Comparison of ENCODE assay signal across 25 cellular contexts in genomic region chr9:124821247-124821623, GRCh38. TPM values are rescaled to one million over a fixed set of nuclear protein-coding genes. Genes with fewer than 3 reads are reported as not detected.
A peak's percentile ranks its signal among the peaks of the same experiment; 100 is the strongest.
DNase-seq lines count a peak whose midpoint lies in the region; ATAC-seq and TF ChIP-seq lines count a peak whose summit lies in the region.
"Had no signal": no experiment of that assay in that cellular context is flagged by ENCODE, and none has a peak within 500 bp of the region (broad histone marks: within the 10 kb centered on the region; RNA-seq: fewer than 3 reads in every experiment).

No MANE protein-coding gene starts in this region.

- peak overlapping the region; percentile 68 to 95 (median 84) for H3K27ac Mint-ChIP-seq in nephron
- H3K27ac Mint-ChIP-seq: CD8-positive, alpha-beta T cell; HFFc6 had no signal

- no peak overlapping the region for H2AK5ac ChIP-seq in IMR-90 (ENCODE audit: low read depth, low read length)

- TF ChIP-seq CTCF in IMR-90 (conservative IDR thresholded peaks at IDR 0.05; ENCODE audit: low read depth, low read length) = no peak
- TF ChIP-seq CTCF in body of pancreas (IDR thresholded peaks at IDR 0.05) = no peak
- no peak for TF ChIP-seq CTCF in nephron (IDR thresholded peaks at IDR 0.05; ENCODE audit: unreplicated experiment in 3 of 3)
- TF ChIP-seq CTCF in vagina (IDR thresholded peaks at IDR 0.05) = no peak
- TF ChIP-seq CTCF in lower lobe of right lung (IDR thresholded peaks at IDR 0.05) = no peak

- H2BK15ac ChIP-seq in IMR-90 (ENCODE audit: low read depth, low read length) = no peak overlapping the region

- H3K4me2 ChIP-seq in IMR-90 (ENCODE audit: low read depth, low read length) = no peak overlapping the region
- H3K4me2 ChIP-seq: PC-9 had no signal

- no peak for TF ChIP-seq RAD21 in IMR-90 (IDR thresholded peaks at IDR 0.05; ENCODE audit: low read length)

- H4K5ac ChIP-seq in IMR-90 (ENCODE audit: low read depth, low read length) = no peak overlapping the region

- H4K20me1 ChIP-seq in IMR-90 (ENCODE audit: insufficient read depth, low read length) = no peaks in the 10 kb centered on the region

- H2BK20ac ChIP-seq in IMR-90 (ENCODE audit: low read depth, low read length) = no peak overlapping the region

- peaks cover 8% of the 10 kb centered on the region for H3K27me3 Mint-ChIP-seq in nephron (ENCODE audit: low read depth)

- H3K4me1 ChIP-seq in IMR-90 (ENCODE audit: control insufficient read depth, insufficient read depth, low read length) (peaks cover 8% of the 10 kb centered on the region), body of pancreas (peaks cover 42% of the 10 kb centered on the region), vagina (peaks cover 22% of the 10 kb centered on the region), lower lobe of right lung (no peaks in the 10 kb centered on the region)

- H3K9me3 Mint-ChIP-seq in nephron = no peaks in the 10 kb centered on the region
- H3K9me3 Mint-ChIP-seq: CD8-positive, alpha-beta T cell had no signal

- no peak overlapping the region for H2BK120ac ChIP-seq in IMR-90 (ENCODE audit: low read depth, low read length)

- POLR2A ChIA-PET in IMR-90 (lab: Charles Lee; ENCODE audit: unreplicated experiment) = no interaction called here

- in situ Hi-C loops in IMR-90 (cut with MboI; ENCODE audit: low sequenced_read_pairs) = no loop called here

- H3K27ac ChIP-seq in IMR-90 (ENCODE audit: insufficient read depth, low read length) (no peak overlapping the region), body of pancreas (peak overlapping the region in 3 of 4 donors; percentile 11 to 76 (median 37)), vagina (peak overlapping the region; percentile 9), lower lobe of right lung (no peak overlapping the region)
- H3K27ac ChIP-seq: GM23248, PC-9 had no signal

- peaks cover 9% of the 10 kb centered on the region; the same call in 1 of the 2 replicates for H3K9me1 ChIP-seq in IMR-90 (ENCODE audit: insufficient read depth, low read length)

- 0 out of 2 replicates have a peak overlapping the region, but pooled peaks have one; percentile 29 for H3K14ac ChIP-seq in IMR-90 (replicated peaks; ENCODE audit: low read depth, low read length)

- TF ChIP-seq POLR2A in IMR-90 (IDR thresholded peaks at IDR 0.05; ENCODE audit: low read depth, low read length) (no peak), body of pancreas (IDR thresholded peaks at IDR 0.05) (no peak), vagina (IDR thresholded peaks at IDR 0.05) (no peak)

- peaks cover 19% of the 10 kb centered on the region for H3K4me1 Mint-ChIP-seq in nephron

- H3K56ac ChIP-seq in IMR-90 (ENCODE audit: extremely low read depth, insufficient read depth, low read length) = no peak overlapping the region

- CTCF ChIA-PET in IMR-90 (lab: Yijun Ruan, JAX) = no interaction called here

- H3K4me3 Mint-ChIP-seq in nephron = no peak overlapping the region
- H3K4me3 Mint-ChIP-seq: CD8-positive, alpha-beta T cell; H9; HFFc6 had no signal

- H3K9me3 ChIP-seq in IMR-90 (ENCODE audit: control insufficient read depth, insufficient read depth, low read length) (0 out of 2 replicates have a peak, but pooled peaks cover under 1% of the 10 kb centered on the region), body of pancreas (no peaks in the 10 kb centered on the region), vagina (no peaks in the 10 kb centered on the region), lower lobe of right lung (no peaks in the 10 kb centered on the region)
- H3K9me3 ChIP-seq: Caco-2, MG63 had no signal

- H2BK5ac ChIP-seq in IMR-90 (ENCODE audit: low read depth, low read length, poor library complexity, severe bottlenecking) = no peak overlapping the region

- BruUV-seq in IMR-90 (replicated peaks; lab: Mats Ljungman, UMichigan) = no TSS peak

- no peak overlapping the region for H4K8ac ChIP-seq in IMR-90 (ENCODE audit: low read depth in 2 of 2, low read length in 2 of 2)

- DNase-seq in IMR-90 (no peak), body of pancreas (peak in 1 of 4 donors; percentile 26), vagina (ENCODE audit: extremely low spot score in 2 of 2) (no peak), A172 (ENCODE audit: low spot score) (no peak), lower lobe of right lung (no peak)
- DNase-seq in activated CD4-positive, CD25-positive, alpha-beta regulatory T cell (lab: John Stamatoyannopoulos, UW) = no peak
- DNase-seq: C1 segment of cervical spinal cord; Caco-2; CD8-positive, alpha-beta T cell; GM23248; H9; HFFc6; KBM-7; NCI-H1105 treated with DMSO at 0.1 percent for 48 hours; NCI-H146; NCI-H1930; NCI-H2107; NCI-H774; PC-9; RPMI8226; SHP77 had no signal

- H3K27me3 ChIP-seq in IMR-90 (ENCODE audit: control insufficient read depth, insufficient read depth, low read length) = no peaks in the 10 kb centered on the region
- no peaks in the 10 kb centered on the region for H3K27me3 ChIP-seq in body of pancreas
- H3K27me3 ChIP-seq in vagina = no peaks in the 10 kb centered on the region
- no peaks in the 10 kb centered on the region for H3K27me3 ChIP-seq in lower lobe of right lung (ENCODE audit: low read depth)
- H3K27me3 ChIP-seq: MG63 had no signal

- intact Hi-C loops in IMR-90 (cut with micrococcal nuclease) = no loop called here
- intact Hi-C loops in body of pancreas (cut with DNase I) = no loop called here
- intact Hi-C loops in vagina (cut with DNase I) = no loop called here
- intact Hi-C loops in lower lobe of right lung (cut with DNase I) = no loop called here

- H3K79me1 ChIP-seq in IMR-90 (ENCODE audit: low read depth in 1 of 2, low read length in 2 of 2) = no peaks in the 10 kb centered on the region

- WGBS in IMR-90 (ENCODE audit: extremely low coverage in 2 of 2, insufficient read length in 1 of 2), 2 experiments = no CpG with 5 or more reads among the region's 3 CpGs
- WGBS in body of pancreas, 2 donors = 69 to 72% methylated on average over 3 of the region's 3 CpGs

- H2AK9ac ChIP-seq in IMR-90 (replicated peaks; ENCODE audit: low read depth, low read length, poor library complexity) = peak overlapping the region; percentile 22

- ATAC-seq in IMR-90 (ENCODE audit: low read depth) = no peak
- no peak for ATAC-seq in body of pancreas
- ATAC-seq in lower lobe of right lung = no peak
- ATAC-seq: CD8-positive, alpha-beta T cell had no signal

- H3K36me3 Mint-ChIP-seq in nephron (ENCODE audit: low read depth) = no peaks in the 10 kb centered on the region
- H3K36me3 Mint-ChIP-seq: CD8-positive, alpha-beta T cell had no signal

- H4K91ac ChIP-seq in IMR-90 (ENCODE audit: insufficient read depth, low read depth, low read length) = no peak overlapping the region

- no peak overlapping the region for H3K9ac ChIP-seq in IMR-90 (ENCODE audit: low read depth, low read length)
- H3K9ac ChIP-seq: GM23248 had no signal

- no peaks in the 10 kb centered on the region for H3K36me3 ChIP-seq in IMR-90 (ENCODE audit: control insufficient read depth, insufficient read depth, low read length)
- no peaks in the 10 kb centered on the region for H3K36me3 ChIP-seq in body of pancreas (replicated peaks in 1 of 2; ENCODE audit: insufficient read depth in 1 of 2, low read depth in 2 of 2)
- H3K36me3 ChIP-seq in vagina = no peaks in the 10 kb centered on the region
- H3K36me3 ChIP-seq in lower lobe of right lung = no peaks in the 10 kb centered on the region
- H3K36me3 ChIP-seq: MG63 had no signal

- no peak overlapping the region for H2AFZ ChIP-seq in IMR-90 (replicated peaks; ENCODE audit: low read length, poor library complexity)
- H2AFZ ChIP-seq: GM23248, PC-9 had no signal

- no peak overlapping the region for H3K23ac ChIP-seq in IMR-90 (ENCODE audit: low read depth, low read length)

- H3K4me3 ChIP-seq in IMR-90 (ENCODE audit: insufficient read depth, low read depth, low read length) (no peak overlapping the region), body of pancreas (no peak overlapping the region), vagina (no peak overlapping the region), lower lobe of right lung (no peak overlapping the region)
- H3K4me3 ChIP-seq: GM23248, MG63, PC-9 had no signal

- dilution Hi-C loops in IMR-90 (cut with HindIII; ENCODE audit: low sequenced_read_pairs, unreplicated experiment) = no loop called here

- H3K4ac ChIP-seq in IMR-90 (ENCODE audit: low read depth, low read length) = no peak overlapping the region

- H3K18ac ChIP-seq in IMR-90 (ENCODE audit: low read depth, low read length) = no peak overlapping the region

RNA-seq across cellular contexts. Expression of gene WDR38, which starts 32.0 kb away (rescaled TPM):
- total RNA-seq in IMR-90 (2012; rRNA removed) = not detected in 2 replicates
- polyA plus RNA-seq in IMR-90 (2012; rRNA removed) = not detected in 2 replicates
- not detected in 2 replicates for polyA plus RNA-seq in IMR-90 (2012; cell fraction: cytosol; rRNA removed)
- polyA plus RNA-seq in IMR-90 (2012; cell fraction: nucleus; rRNA removed; ENCODE audit: low replicate concordance) = not detected in 2 replicates
- total RNA-seq in body of pancreas = under 1 TPM in 1 of 2 donors, not detected in 1; 0.78 TPM
- not detected for total RNA-seq in vagina
- not detected in 2 replicates for total RNA-seq in A172 (2014; rRNA removed; shearing (Covaris generic))
- total RNA-seq in lower lobe of right lung = 6.6 TPM
- total RNA-seq: A673; Caco-2; CD8-positive, alpha-beta T cell; GM23248; H9; HFFc6; HT1080; PC-9 had no signal
- polyA plus RNA-seq: GM23248 had no signal

RNA-seq across cellular contexts. Expression of gene RPL35, which starts 40.5 kb away (rescaled TPM):
- total RNA-seq in IMR-90 (2012; rRNA removed) (881 and 1,151 TPM in 2 replicates), body of pancreas (1,000 to 10,000 TPM; 1,031 to 1,035 TPM), vagina (1,925 TPM), lower lobe of right lung (812 TPM)
- 1,650 and 1,735 TPM in 2 replicates for polyA plus RNA-seq in IMR-90 (2012; rRNA removed)
- 3,661 and 4,271 TPM in 2 replicates for polyA plus RNA-seq in IMR-90 (2012; cell fraction: cytosol; rRNA removed)
- 742 and 1,804 TPM in 2 replicates for polyA plus RNA-seq in IMR-90 (2012; cell fraction: nucleus; rRNA removed; ENCODE audit: low replicate concordance)
- total RNA-seq in A172 (2014; rRNA removed; shearing (Covaris generic)) = 2,941 and 5,977 TPM in 2 replicates

RNA-seq across cellular contexts. Expression of gene ARPC5L, which starts 40.7 kb away (rescaled TPM):
- 11.1 and 19.7 TPM in 2 replicates for total RNA-seq in IMR-90 (2012; rRNA removed)
- 53.8 and 57.4 TPM in 2 replicates for polyA plus RNA-seq in IMR-90 (2012; rRNA removed)
- 40.2 and 49.0 TPM in 2 replicates for polyA plus RNA-seq in IMR-90 (2012; cell fraction: cytosol; rRNA removed)
- polyA plus RNA-seq in IMR-90 (2012; cell fraction: nucleus; rRNA removed; ENCODE audit: low replicate concordance) = 25.4 and 61.2 TPM in 2 replicates
- 10 to 100 TPM; 14.5 to 21.8 TPM for total RNA-seq in body of pancreas
- 28.5 TPM for total RNA-seq in vagina
- total RNA-seq in A172 (2014; rRNA removed; shearing (Covaris generic)) = 61.5 and 62.1 TPM in 2 replicates
- 33.2 TPM for total RNA-seq in lower lobe of right lung

RNA-seq across cellular contexts. Expression of gene OLFML2A, which starts 44.3 kb away (rescaled TPM):
- total RNA-seq in IMR-90 (2012; rRNA removed) (1.4 and 2.0 TPM in 2 replicates), body of pancreas (1 to 10 TPM; 4.4 to 5.3 TPM), vagina (39.3 TPM), lower lobe of right lung (22.3 TPM)
- 4.7 and 5.9 TPM in 2 replicates for polyA plus RNA-seq in IMR-90 (2012; rRNA removed)
- 5.6 and 18.2 TPM in 2 replicates for polyA plus RNA-seq in IMR-90 (2012; cell fraction: cytosol; rRNA removed)
- polyA plus RNA-seq in IMR-90 (2012; cell fraction: nucleus; rRNA removed; ENCODE audit: low replicate concordance) = 4.1 and 7.9 TPM in 2 replicates
- total RNA-seq in A172 (2014; rRNA removed; shearing (Covaris generic)) = 12.0 and 18.0 TPM in 2 replicates
- total RNA-seq: CD8-positive, alpha-beta T cell had no signal

RNA-seq across cellular contexts. Expression of gene NR6A1, which starts 50.1 kb away (rescaled TPM):
- total RNA-seq in IMR-90 (2012; rRNA removed) = 0.28 and 0.36 TPM in 2 replicates
- 0.10 and 0.14 TPM in 2 replicates for polyA plus RNA-seq in IMR-90 (2012; rRNA removed)
- polyA plus RNA-seq in IMR-90 (2012; cell fraction: cytosol; rRNA removed) = 0.03 TPM in 2 replicates
- polyA plus RNA-seq in IMR-90 (2012; cell fraction: nucleus; rRNA removed; ENCODE audit: low replicate concordance) = 0.46 and 0.58 TPM in 2 replicates
- 1 to 10 TPM; 3.3 to 3.9 TPM for total RNA-seq in body of pancreas
- 1.2 TPM for total RNA-seq in vagina
- total RNA-seq in A172 (2014; rRNA removed; shearing (Covaris generic)) = 0.28 and 1.2 TPM in 2 replicates
- total RNA-seq in lower lobe of right lung = 4.5 TPM
- total RNA-seq: CD8-positive, alpha-beta T cell; GM23248 had no signal

Comparison
In these comparisons a context has a peak if more than half of its experiments do, and no peak if none do; other contexts are left out.
1. H3K27ac ChIP-seq: peak in body of pancreas (3 of 4) and vagina (single experiment); none in IMR-90 (single experiment) and lower lobe of right lung (single experiment).